In the genomic region with DNA sequence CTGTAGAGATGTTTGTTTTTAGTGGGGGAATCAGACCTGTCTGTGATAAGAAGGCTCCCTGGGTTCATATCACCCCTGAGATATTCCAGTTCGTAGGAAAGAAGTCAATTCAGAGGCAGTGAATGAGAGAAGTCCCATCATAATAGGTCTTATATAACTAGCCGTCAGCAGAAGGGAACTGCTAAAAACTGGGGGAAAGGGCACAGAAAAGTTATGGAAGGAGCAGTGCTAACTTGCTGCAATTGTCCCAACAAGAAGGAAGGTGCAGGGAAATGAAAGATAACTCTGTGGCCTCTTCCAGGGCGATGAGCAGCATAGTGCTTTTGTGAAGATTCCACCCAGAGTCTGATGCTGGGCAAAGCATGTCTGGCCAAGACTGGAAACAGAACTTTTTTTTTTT, we compare ENCODE assay signal across 28 cellular contexts. TPM values are rescaled to one million over a fixed set of nuclear protein-coding genes. Genes with fewer than 3 reads are reported as not detected.
"Had no signal": no experiment of that assay in that cellular context is flagged by ENCODE, and none has a peak within 500 bp of the region (broad histone marks: within the 10 kb centered on the region; RNA-seq: fewer than 3 reads in every experiment).

No MANE protein-coding gene starts in this region.

- H3K27me3 ChIP-seq: left lung, neural progenitor cell, sigmoid colon, upper lobe of right lung had no signal

- H3K9me3 ChIP-seq: heart right ventricle, left lung, sigmoid colon, thoracic aorta, upper lobe of right lung had no signal

- H3K4me3 Mint-ChIP-seq: activated CD4-positive, alpha-beta T cell treated with anti-CD3 and anti-CD28 coated beads for 36 hours; activated CD8-positive, alpha-beta T cell treated with anti-CD3 and anti-CD28 coated beads, Interleukin-2, amount 10 ng/mL, durations not matched to agents 7 days and 5 days; activated naive CD4-positive, alpha-beta T cell treated with anti-CD3 and anti-CD28 coated beads for 36 hours; activated naive CD8-positive, alpha-beta T cell treated with anti-CD3 and anti-CD28 coated beads, Interleukin-2, amount 10 ng/mL, durations not matched to agents 7 days and 5 days; central memory CD8-positive, alpha-beta T cell; dendritic cell treated with granulocyte-macrophage colony-stimulating factor and Interleukin-4, amounts not matched to agents 40 ng/mL and 50 ng/mL, for 4 days; endodermal cell; naive thymus-derived CD8-positive, alpha-beta T cell; neural progenitor cell; stimulated activated effector memory CD8-positive, alpha-beta T cell treated with anti-CD3 and anti-CD28 coated beads, Interleukin-12 subunit alpha, Interleukin-12 subunit beta, amount 100 ng/mL, for 72 hours; stimulated activated naive CD8-positive, alpha-beta T cell treated with anti-CD3 and anti-CD28 coated beads, Interleukin-15, Interleukin-2, amounts not matched to agents 100 ng/mL and 50 ng/mL, for 24 hours; T-cell; T-helper 2 cell treated with Interferon-gamma antibody and Interleukin-4, amounts not matched to agents 5 μg/mL and 100 μg/mL, for 36 hours had no signal

- H3K27ac Mint-ChIP-seq: activated CD4-positive, alpha-beta T cell treated with anti-CD3 and anti-CD28 coated beads for 36 hours; activated CD8-positive, alpha-beta T cell treated with anti-CD3 and anti-CD28 coated beads, Interleukin-2, amount 10 ng/mL, durations not matched to agents 7 days and 5 days; activated naive CD4-positive, alpha-beta T cell treated with anti-CD3 and anti-CD28 coated beads for 36 hours; activated naive CD8-positive, alpha-beta T cell treated with anti-CD3 and anti-CD28 coated beads, Interleukin-2, amount 10 ng/mL, durations not matched to agents 7 days and 5 days; dendritic cell treated with granulocyte-macrophage colony-stimulating factor and Interleukin-4, amounts not matched to agents 40 ng/mL and 50 ng/mL, for 4 days; endodermal cell; neural progenitor cell; progenitor cell of endocrine pancreas; stimulated activated effector memory CD8-positive, alpha-beta T cell treated with anti-CD3 and anti-CD28 coated beads, Interleukin-12 subunit alpha, Interleukin-12 subunit beta, amount 100 ng/mL, for 72 hours; stimulated activated naive CD8-positive, alpha-beta T cell treated with anti-CD3 and anti-CD28 coated beads, Interleukin-15, Interleukin-2, amounts not matched to agents 100 ng/mL and 50 ng/mL, for 24 hours; T-cell; T-helper 2 cell treated with Interferon-gamma antibody and Interleukin-4, amounts not matched to agents 5 μg/mL and 100 μg/mL, for 36 hours had no signal

- H3K36me3 ChIP-seq: heart right ventricle, left lung, neural progenitor cell, sigmoid colon, thoracic aorta, upper lobe of right lung had no signal

- DNase-seq: activated CD4-positive, alpha-beta T cell treated with anti-CD3 and anti-CD28 coated beads for 36 hours; activated CD4-positive, CD25-positive, alpha-beta regulatory T cell; activated CD8-positive, alpha-beta T cell treated with anti-CD3 and anti-CD28 coated beads, Interleukin-2, amount 10 ng/mL, durations not matched to agents 7 days and 5 days; activated effector memory CD4-positive, alpha-beta T cell treated with Interleukin-2 at 50 U/mL for 16 hours; activated naive CD4-positive, alpha-beta T cell treated with anti-CD3 and anti-CD28 coated beads for 36 hours; activated naive CD8-positive, alpha-beta T cell treated with anti-CD3 and anti-CD28 coated beads, Interleukin-2, amount 10 ng/mL, durations not matched to agents 7 days and 5 days; activated T-cell treated with anti-CD3 and anti-CD28 coated beads for 4 hours; endodermal cell; foreskin melanocyte; heart right ventricle; kidney glomerular epithelial cell; left lung; mammary epithelial cell; naive thymus-derived CD8-positive, alpha-beta T cell; retina; sigmoid colon; small intestine; stimulated activated CD4-positive, alpha-beta T cell treated with anti-CD3 and anti-CD28 coated beads, Interleukin-4, amount 100 ng/mL, for 24 hours; T-cell; upper lobe of right lung had no signal

- H3K27ac ChIP-seq: heart right ventricle, left lung, neural progenitor cell, sigmoid colon, thoracic aorta, upper lobe of right lung had no signal

- H3K4me1 ChIP-seq: neural progenitor cell, sigmoid colon, upper lobe of right lung had no signal

- H3K4me3 ChIP-seq: heart right ventricle, left lung, neural progenitor cell, sigmoid colon, thoracic aorta, upper lobe of right lung had no signal

- H3K9me3 Mint-ChIP-seq: activated naive CD4-positive, alpha-beta T cell treated with anti-CD3 and anti-CD28 coated beads for 36 hours; activated naive CD8-positive, alpha-beta T cell treated with anti-CD3 and anti-CD28 coated beads, Interleukin-2, amount 10 ng/mL, durations not matched to agents 7 days and 5 days; central memory CD8-positive, alpha-beta T cell; dendritic cell treated with granulocyte-macrophage colony-stimulating factor and Interleukin-4, amounts not matched to agents 40 ng/mL and 50 ng/mL, for 4 days; endodermal cell; neural progenitor cell; stimulated activated effector memory CD8-positive, alpha-beta T cell treated with anti-CD3 and anti-CD28 coated beads, Interleukin-12 subunit alpha, Interleukin-12 subunit beta, amount 100 ng/mL, for 72 hours; stimulated activated naive CD8-positive, alpha-beta T cell treated with anti-CD3 and anti-CD28 coated beads, Interleukin-15, Interleukin-2, amounts not matched to agents 100 ng/mL and 50 ng/mL, for 24 hours; T-cell had no signal

- H3K36me3 Mint-ChIP-seq: activated naive CD8-positive, alpha-beta T cell treated with anti-CD3 and anti-CD28 coated beads, Interleukin-2, amount 10 ng/mL, durations not matched to agents 7 days and 5 days; naive thymus-derived CD8-positive, alpha-beta T cell; neural progenitor cell; stimulated activated effector memory CD8-positive, alpha-beta T cell treated with anti-CD3 and anti-CD28 coated beads, Interleukin-12 subunit alpha, Interleukin-12 subunit beta, amount 100 ng/mL, for 72 hours; T-cell had no signal

- ATAC-seq: activated CD4-positive, alpha-beta T cell treated with anti-CD3 and anti-CD28 coated beads for 36 hours; activated CD8-positive, alpha-beta T cell treated with anti-CD3 and anti-CD28 coated beads, Interleukin-2, amount 10 ng/mL, durations not matched to agents 7 days and 5 days; naive thymus-derived CD8-positive, alpha-beta T cell; stimulated activated effector memory CD8-positive, alpha-beta T cell treated with anti-CD3 and anti-CD28 coated beads, Interleukin-12 subunit alpha, Interleukin-12 subunit beta, amount 100 ng/mL, for 72 hours; T-cell had no signal

RNA-seq across cellular contexts. Expression of a gene that starts 9.0 kb away (rescaled TPM):
- total RNA-seq: activated CD8-positive, alpha-beta T cell treated with anti-CD3 and anti-CD28 coated beads, Interleukin-2, amount 10 ng/mL, durations not matched to agents 7 days and 5 days; activated naive CD8-positive, alpha-beta T cell treated with anti-CD3 and anti-CD28 coated beads, Interleukin-2, amount 10 ng/mL, durations not matched to agents 7 days and 5 days; naive thymus-derived CD8-positive, alpha-beta T cell had no signal
- polyA plus RNA-seq: naive thymus-derived CD8-positive, alpha-beta T cell had no signal
